In the genomic region with DNA sequence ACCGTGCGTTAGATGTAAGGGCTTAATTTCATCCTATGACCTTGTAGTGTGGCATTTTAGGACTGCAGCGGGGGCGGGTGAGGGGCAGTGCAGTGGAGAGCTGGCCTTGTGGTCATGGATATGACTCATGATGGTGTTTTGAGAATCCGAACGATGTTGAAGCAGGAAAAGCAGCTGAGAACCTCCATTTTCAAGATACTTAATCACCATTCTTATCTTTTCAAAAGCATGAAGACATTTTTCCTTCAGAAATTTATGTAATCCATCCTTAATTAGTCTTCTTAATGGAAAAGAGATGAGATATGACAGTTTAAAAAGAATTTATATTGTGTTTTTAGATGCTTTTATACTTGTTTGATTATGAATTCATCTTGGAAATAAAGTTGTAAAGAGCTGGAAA, we compare ENCODE assay signal across 1 cellular context.
TF ChIP-seq lines count a peak whose summit lies in the region.

No MANE protein-coding gene starts in this region.

TF ChIP-seq in GM23338, 12 proteins besides CTCF, POLR2A, EP300 and RAD21 (continued from another document):
- no peak for TF ChIP-seq ZNF462 (CRISPR knock-in tag; IDR thresholded peaks at IDR 0.05)
- TF ChIP-seq EZH2phosphoT487 (IDR thresholded peaks at IDR 0.05; ENCODE audit: unreplicated experiment) = no peak
